In genomic region chr11:82676483-82677094, GRCh38 we compare ENCODE assay signal across 9 cellular contexts. TPM values are rescaled to one million over a fixed set of nuclear protein-coding genes. Genes with fewer than 3 reads are reported as not detected.
A peak's percentile ranks its signal among the peaks of the same experiment; 100 is the strongest.
DNase-seq lines count a peak whose midpoint lies in the region; ATAC-seq and TF ChIP-seq lines count a peak whose summit lies in the region.
"Had no signal": no experiment of that assay in that cellular context is flagged by ENCODE, and none has a peak within 500 bp of the region (broad histone marks: within the 10 kb centered on the region; RNA-seq: fewer than 3 reads in every experiment).

No MANE protein-coding gene starts in this region.

- in situ Hi-C loops in astrocyte of the spinal cord (cut with HindIII; ENCODE audit: low sequenced_read_pairs): no loop called here

- no peak overlapping the region for H3K4me3 Mint-ChIP-seq in neural crest cell

- ATAC-seq in HG03520 (IDR thresholded peaks at IDR 0.05; ENCODE audit: unreplicated experiment) (peak; percentile 61), GM18907 (IDR thresholded peaks at IDR 0.05; ENCODE audit: unreplicated experiment) (no peak), omental fat pad (ENCODE audit: low FRiP score) (no peak)

- no peak for DNase-seq in GM10266 (ENCODE audit: extremely low spot score)
- no peak for DNase-seq in astrocyte of the spinal cord (ENCODE audit: low read depth, low spot score)
- DNase-seq in neural crest cell (ENCODE audit: low read depth, low spot score): no peak
- DNase-seq in activated naive CD4-positive, alpha-beta T cell treated with anti-CD3 and anti-CD28 coated beads, Interleukin-2, amount 50 U/mL, for 16 hours: no peak
- DNase-seq in omental fat pad (ENCODE audit: low spot score): no peak
- DNase-seq: NCI-H1105 had no signal

- H3K36me3 Mint-ChIP-seq in neural crest cell (ENCODE audit: low read depth): no peaks in the 10 kb centered on the region

- no peak overlapping the region for H3K4me3 ChIP-seq in astrocyte of the spinal cord (ENCODE audit: low read depth, low read length)
- H3K4me3 ChIP-seq: SJSA1 had no signal

- no peaks in the 10 kb centered on the region for H3K27me3 Mint-ChIP-seq in neural crest cell (ENCODE audit: low read depth)

- H3K9me3 Mint-ChIP-seq in neural crest cell: no peaks in the 10 kb centered on the region

- no peaks in the 10 kb centered on the region for H3K4me1 Mint-ChIP-seq in neural crest cell

- no peak overlapping the region for H3K27ac Mint-ChIP-seq in neural crest cell (ENCODE audit: unreplicated experiment)

- TF ChIP-seq CTCF in GM10266 (IDR thresholded peaks at IDR 0.05; ENCODE audit: control insufficient read depth, insufficient read depth, low read depth, missing control alignments) (peak; percentile 41), astrocyte of the spinal cord (IDR thresholded peaks at IDR 0.05; ENCODE audit: low read depth, low read length) (peak; percentile 40), neural crest cell (conservative IDR thresholded peaks at IDR 0.05) (peak; percentile 45), omental fat pad (IDR thresholded peaks at IDR 0.05) (no peak)

RNA-seq across cellular contexts. Expression of gene FAM181B, which starts 57.1 kb away (rescaled TPM):
- 5.3 and 5.5 TPM in 2 replicates for total RNA-seq in neural crest cell
- total RNA-seq in omental fat pad: under 1 TPM in 3 of 4 donors, not detected in 1; 0.12 to 0.32 (median 0.31) TPM

Comparison
In these comparisons a context has a peak if more than half of its experiments do, and no peak if none do; other contexts are left out.
1. CTCF ChIP-seq: peak in GM10266 (single experiment), astrocyte of the spinal cord (single experiment) and neural crest cell (single experiment); none in omental fat pad (0 of 3).